In genomic region chr4:169070895-169071218, GRCh38 we compare ENCODE assay signal across 1 cellular context.
A peak's percentile ranks its signal among the peaks of the same experiment; 100 is the strongest.
TF ChIP-seq lines count a peak whose summit lies in the region.

No MANE protein-coding gene starts in this region.

TF ChIP-seq in HepG2, 621 proteins besides CTCF, POLR2A, EP300 and RAD21 (continued from another document and continues in another):
- TF ChIP-seq EEA1 (CRISPR knock-in tag; IDR thresholded peaks at IDR 0.05; ENCODE audit: borderline replicate concordance) (no peak), E2F2 (CRISPR knock-in tag; IDR thresholded peaks at IDR 0.05; ENCODE audit: borderline replicate concordance) (no peak), ZMYM3 (CRISPR knock-in tag; IDR thresholded peaks at IDR 0.05) (no peak; the same call in 1 of the 2 replicates), SOX13 (IDR thresholded peaks at IDR 0.05) (no peak), SOX13 (CRISPR knock-in tag; conservative IDR thresholded peaks at IDR 0.05 in 1 of 2, IDR thresholded peaks at IDR 0.05 in 1 of 2) (peak in 1 of 2 experiments; percentile 80; a peak in 2 of 4 replicates), PHF21A (CRISPR knock-in tag; IDR thresholded peaks at IDR 0.05) (0 out of 2 replicates have a peak, but pooled peaks have one; percentile 30), NBN (conservative IDR thresholded peaks at IDR 0.05) (no peak), ZNF879 (CRISPR knock-in tag; IDR thresholded peaks at IDR 0.05) (no peak), CREBL2 (CRISPR knock-in tag; IDR thresholded peaks at IDR 0.05; ENCODE audit: borderline replicate concordance) (no peak), ZNF713 (CRISPR knock-in tag; IDR thresholded peaks at IDR 0.05) (no peak), ZBTB7B (CRISPR knock-in tag; IDR thresholded peaks at IDR 0.05) (peak; percentile 19; the same call in 1 of the 2 replicates), HIVEP1 (CRISPR knock-in tag; IDR thresholded peaks at IDR 0.05) (no peak), ZNF766 (CRISPR knock-in tag; IDR thresholded peaks at IDR 0.05; ENCODE audit: borderline replicate concordance) (no peak), ZNF891 (CRISPR knock-in tag; IDR thresholded peaks at IDR 0.05) (no peak), SRY (CRISPR knock-in tag; IDR thresholded peaks at IDR 0.05) (no peak), SRSF1 (optimal IDR thresholded peaks at IDR 0.05; ENCODE audit: low read depth, low read length) (no peak), ZNF644 (CRISPR knock-in tag; IDR thresholded peaks at IDR 0.05; ENCODE audit: low read depth) (peak; percentile 61), ZNF761 (CRISPR knock-in tag; conservative IDR thresholded peaks at IDR 0.05) (no peak), NR0B2 (CRISPR knock-in tag; IDR thresholded peaks at IDR 0.05) (no peak), ZBTB43 (CRISPR knock-in tag; conservative IDR thresholded peaks at IDR 0.05) (peak; percentile 90), ZNF772 (CRISPR knock-in tag; IDR thresholded peaks at IDR 0.05) (no peak), ZBTB25 (CRISPR knock-in tag; IDR thresholded peaks at IDR 0.05) (no peak), YY1 (IDR thresholded peaks at IDR 0.05; ENCODE audit: insufficient read depth, insufficient replicate concordance, low read depth, low read length) (no peak), SRF (IDR thresholded peaks at IDR 0.05; ENCODE audit: low read depth, low read length) (peak; percentile 91), ZNF296 (CRISPR knock-in tag; conservative IDR thresholded peaks at IDR 0.05) (no peak), ZKSCAN8 (CRISPR knock-in tag; IDR thresholded peaks at IDR 0.05; ENCODE audit: borderline replicate concordance) (peak; percentile 81; the same call in 1 of the 2 replicates), NR2F1 (CRISPR knock-in tag; IDR thresholded peaks at IDR 0.05) (no peak), SIX4 (CRISPR knock-in tag; IDR thresholded peaks at IDR 0.05) (peak; percentile 54; the same call in 1 of the 2 replicates), MTA1 (CRISPR knock-in tag; IDR thresholded peaks at IDR 0.05; ENCODE audit: borderline replicate concordance) (peak; percentile 25; the same call in 1 of the 2 replicates), SMC3 (IDR thresholded peaks at IDR 0.05; ENCODE audit: low read length) (no peak), ZNF607 (CRISPR knock-in tag; IDR thresholded peaks at IDR 0.05; ENCODE audit: borderline replicate concordance) (no peak; the same call in 1 of the 2 replicates), ARID3A (IDR thresholded peaks at IDR 0.05; ENCODE audit: low read depth, low read length) (no peak), SUZ12 (IDR thresholded peaks at IDR 0.05; ENCODE audit: low read depth, low read length) (no peak), ZBTB7A (CRISPR knock-in tag; IDR thresholded peaks at IDR 0.05) (no peak), WIZ (CRISPR knock-in tag; IDR thresholded peaks at IDR 0.05) (no peak), ZC3H4 (CRISPR knock-in tag; IDR thresholded peaks at IDR 0.05; ENCODE audit: borderline replicate concordance) (no peak), SOX5 (CRISPR knock-in tag; IDR thresholded peaks at IDR 0.05; ENCODE audit: borderline replicate concordance) (peak; percentile 69; the same call in 1 of the 2 replicates), JARID2 (CRISPR knock-in tag; IDR thresholded peaks at IDR 0.05; ENCODE audit: insufficient replicate concordance) (no peak), GATAD1 (CRISPR knock-in tag; IDR thresholded peaks at IDR 0.05) (peak; percentile 57; the same call in 1 of the 2 replicates), ZNF180 (CRISPR knock-in tag; IDR thresholded peaks at IDR 0.05; ENCODE audit: borderline replicate concordance, low read depth) (no peak), TEAD3 (CRISPR knock-in tag; optimal IDR thresholded peaks at IDR 0.05; ENCODE audit: borderline replicate concordance) (peak; percentile 87), ZNF121 (CRISPR knock-in tag; IDR thresholded peaks at IDR 0.05) (no peak), POLR2G (IDR thresholded peaks at IDR 0.05; ENCODE audit: low read depth, low read length) (peak; percentile 59), NAIF1 (CRISPR knock-in tag; IDR thresholded peaks at IDR 0.05; ENCODE audit: borderline replicate concordance) (no peak), HMG20A (CRISPR knock-in tag; IDR thresholded peaks at IDR 0.05; ENCODE audit: borderline replicate concordance) (peak; percentile 67; the same call in 1 of the 2 replicates), STAT5B (CRISPR knock-in tag; IDR thresholded peaks at IDR 0.05) (no peak), ZNF367 (CRISPR knock-in tag; IDR thresholded peaks at IDR 0.05; ENCODE audit: borderline replicate concordance) (no peak), MTERF4 (CRISPR knock-in tag; IDR thresholded peaks at IDR 0.05) (no peak), PPARG (CRISPR knock-in tag; conservative IDR thresholded peaks at IDR 0.05) (peak; percentile 82), ZNF782 (CRISPR knock-in tag; IDR thresholded peaks at IDR 0.05; ENCODE audit: borderline replicate concordance) (no peak), PRMT3 (CRISPR knock-in tag; IDR thresholded peaks at IDR 0.05; ENCODE audit: borderline replicate concordance, low read depth) (no peak), KDM1A (CRISPR knock-in tag; IDR thresholded peaks at IDR 0.05) (no peak), ERF (CRISPR knock-in tag; IDR thresholded peaks at IDR 0.05) (peak; percentile 93), ZNF530 (CRISPR knock-in tag; IDR thresholded peaks at IDR 0.05; ENCODE audit: low read depth) (no peak), BHLHE40 (IDR thresholded peaks at IDR 0.05; ENCODE audit: low read length) (peak; percentile 49; the same call in 1 of the 2 replicates), HNRNPK (IDR thresholded peaks at IDR 0.05; ENCODE audit: low read depth, low read length, poor library complexity, severe bottlenecking) (no peak), NRL (CRISPR knock-in tag; IDR thresholded peaks at IDR 0.05; ENCODE audit: borderline replicate concordance) (no peak), ZBTB3 (CRISPR knock-in tag; IDR thresholded peaks at IDR 0.05; ENCODE audit: borderline replicate concordance, low read depth) (no peak), ZNF83 (CRISPR knock-in tag; IDR thresholded peaks at IDR 0.05; ENCODE audit: borderline replicate concordance) (no peak), GFI1 (CRISPR knock-in tag; IDR thresholded peaks at IDR 0.05; ENCODE audit: borderline replicate concordance) (no peak)
- TF ChIP-seq, protein P1, sequence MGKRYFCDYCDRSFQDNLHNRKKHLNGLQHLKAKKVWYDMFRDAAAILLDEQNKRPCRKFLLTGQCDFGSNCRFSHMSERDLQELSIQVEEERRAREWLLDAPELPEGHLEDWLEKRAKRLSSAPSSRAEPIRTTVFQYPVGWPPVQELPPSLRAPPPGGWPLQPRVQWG (CRISPR knock-in tag; IDR thresholded peaks at IDR 0.05; ENCODE audit: borderline replicate concordance, low read depth): no peak
- TF ChIP-seq, protein P2, sequence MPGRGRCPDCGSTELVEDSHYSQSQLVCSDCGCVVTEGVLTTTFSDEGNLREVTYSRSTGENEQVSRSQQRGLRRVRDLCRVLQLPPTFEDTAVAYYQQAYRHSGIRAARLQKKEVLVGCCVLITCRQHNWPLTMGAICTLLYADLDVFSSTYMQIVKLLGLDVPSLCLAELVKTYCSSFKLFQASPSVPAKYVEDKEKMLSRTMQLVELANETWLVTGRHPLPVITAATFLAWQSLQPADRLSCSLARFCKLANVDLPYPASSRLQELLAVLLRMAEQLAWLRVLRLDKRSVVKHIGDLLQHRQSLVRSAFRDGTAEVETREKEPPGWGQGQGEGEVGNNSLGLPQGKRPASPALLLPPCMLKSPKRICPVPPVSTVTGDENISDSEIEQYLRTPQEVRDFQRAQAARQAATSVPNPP (CRISPR knock-in tag; IDR thresholded peaks at IDR 0.05): no peak
- TF ChIP-seq, protein P3, sequence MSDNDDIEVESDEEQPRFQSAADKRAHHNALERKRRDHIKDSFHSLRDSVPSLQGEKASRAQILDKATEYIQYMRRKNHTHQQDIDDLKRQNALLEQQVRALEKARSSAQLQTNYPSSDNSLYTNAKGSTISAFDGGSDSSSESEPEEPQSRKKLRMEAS (IDR thresholded peaks at IDR 0.05): peak; percentile 49; the same call in 1 of the 2 replicates
- TF ChIP-seq, protein P4, sequence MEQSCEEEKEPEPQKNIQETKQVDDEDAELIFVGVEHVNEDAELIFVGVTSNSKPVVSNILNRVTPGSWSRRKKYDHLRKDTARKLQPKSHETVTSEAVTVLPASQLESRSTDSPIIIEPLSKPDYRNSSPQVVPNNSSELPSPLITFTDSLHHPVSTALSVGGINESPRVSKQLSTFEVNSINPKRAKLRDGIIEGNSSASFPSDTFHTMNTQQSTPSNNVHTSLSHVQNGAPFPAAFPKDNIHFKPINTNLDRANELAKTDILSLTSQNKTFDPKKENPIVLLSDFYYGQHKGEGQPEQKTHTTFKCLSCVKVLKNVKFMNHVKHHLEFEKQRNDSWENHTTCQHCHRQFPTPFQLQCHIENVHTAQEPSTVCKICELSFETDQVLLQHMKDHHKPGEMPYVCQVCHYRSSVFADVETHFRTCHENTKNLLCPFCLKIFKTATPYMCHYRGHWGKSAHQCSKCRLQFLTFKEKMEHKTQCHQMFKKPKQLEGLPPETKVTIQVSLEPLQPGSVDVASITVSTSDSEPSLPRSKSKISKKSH (CRISPR knock-in tag; IDR thresholded peaks at IDR 0.05; ENCODE audit: borderline replicate concordance): no peak
- TF ChIP-seq, protein P5, sequence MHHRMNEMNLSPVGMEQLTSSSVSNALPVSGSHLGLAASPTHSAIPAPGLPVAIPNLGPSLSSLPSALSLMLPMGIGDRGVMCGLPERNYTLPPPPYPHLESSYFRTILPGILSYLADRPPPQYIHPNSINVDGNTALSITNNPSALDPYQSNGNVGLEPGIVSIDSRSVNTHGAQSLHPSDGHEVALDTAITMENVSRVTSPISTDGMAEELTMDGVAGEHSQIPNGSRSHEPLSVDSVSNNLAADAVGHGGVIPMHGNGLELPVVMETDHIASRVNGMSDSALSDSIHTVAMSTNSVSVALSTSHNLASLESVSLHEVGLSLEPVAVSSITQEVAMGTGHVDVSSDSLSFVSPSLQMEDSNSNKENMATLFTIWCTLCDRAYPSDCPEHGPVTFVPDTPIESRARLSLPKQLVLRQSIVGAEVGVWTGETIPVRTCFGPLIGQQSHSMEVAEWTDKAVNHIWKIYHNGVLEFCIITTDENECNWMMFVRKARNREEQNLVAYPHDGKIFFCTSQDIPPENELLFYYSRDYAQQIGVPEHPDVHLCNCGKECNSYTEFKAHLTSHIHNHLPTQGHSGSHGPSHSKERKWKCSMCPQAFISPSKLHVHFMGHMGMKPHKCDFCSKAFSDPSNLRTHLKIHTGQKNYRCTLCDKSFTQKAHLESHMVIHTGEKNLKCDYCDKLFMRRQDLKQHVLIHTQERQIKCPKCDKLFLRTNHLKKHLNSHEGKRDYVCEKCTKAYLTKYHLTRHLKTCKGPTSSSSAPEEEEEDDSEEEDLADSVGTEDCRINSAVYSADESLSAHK (CRISPR knock-in tag; IDR thresholded peaks at IDR 0.05; ENCODE audit: borderline replicate concordance): no peak
